ENCODE assay signal across 8 cellular contexts in genomic region chr6:30721198-30722024, GRCh38. TPM values are rescaled to one million over a fixed set of nuclear protein-coding genes. Genes with fewer than 3 reads are reported as not detected.
DNase-seq lines count a peak whose midpoint lies in the region; ATAC-seq and TF ChIP-seq lines count a peak whose summit lies in the region.

No MANE protein-coding gene starts in this region.

- CTCF ChIA-PET in AG04450 (lab: Charles Lee) = interaction anchor here (0.6 to 5.0 kb wide), 17 partner anchors 10 to 1533 kb away, joined by 3 to 105 read pairs (median 5); partner anchors contain the start of genes DHX16 and VARS2

- peaks cover 82% of the 10 kb centered on the region for H3K36me3 Mint-ChIP-seq in activated T-helper 17 cell treated with anti-CD3 and anti-CD28 coated beads, Interleukin-2, amount 50 U/mL, for 72 hours (ENCODE audit: low read depth)
- H3K36me3 Mint-ChIP-seq in natural killer cell = peaks cover 14% of the 10 kb centered on the region
- peaks cover 44 to 67% of the 10 kb centered on the region in 2 donors for H3K36me3 Mint-ChIP-seq in stimulated activated naive B cell treated with anti-CD40 and anti-IgM and Interleukin-4, amounts not matched to agents 10 μg/mL and 1 μg/mL and 100 μg/mL, for 72 hours

- POLR2A ChIA-PET in AG04450 (lab: Yijun Ruan, JAX) = interaction anchor here (0.7 to 4.9 kb wide), 12 partner anchors 9 to 107 kb away, joined by 3 to 43 read pairs (median 4); partner anchors contain the start of genes DHX16, IER3 and NRM

- H3K27ac Mint-ChIP-seq in activated T-helper 17 cell treated with anti-CD3 and anti-CD28 coated beads, Interleukin-2, amount 50 U/mL, for 72 hours = peak overlapping the region; percentile 96
- peak overlapping the region; percentile 96 to 100 for H3K27ac Mint-ChIP-seq in natural killer cell
- peak overlapping the region; percentile 93 for H3K27ac Mint-ChIP-seq in stimulated activated naive B cell treated with anti-CD40 and anti-IgM and Interleukin-4, amounts not matched to agents 10 μg/mL and 1 μg/mL and 100 μg/mL, for 72 hours

- peaks cover 41% of the 10 kb centered on the region for H3K4me1 Mint-ChIP-seq in activated T-helper 17 cell treated with anti-CD3 and anti-CD28 coated beads, Interleukin-2, amount 50 U/mL, for 72 hours
- peaks cover 64 to 66% of the 10 kb centered on the region in 2 donors for H3K4me1 Mint-ChIP-seq in natural killer cell
- H3K4me1 Mint-ChIP-seq in stimulated activated naive B cell treated with anti-CD40 and anti-IgM and Interleukin-4, amounts not matched to agents 10 μg/mL and 1 μg/mL and 100 μg/mL, for 72 hours = peaks cover 36 to 60% of the 10 kb centered on the region in 2 donors

- peak overlapping the region; percentile 94 for H3K27ac ChIP-seq in AG04450 (ENCODE audit: low read depth, low read length)

- TF ChIP-seq CTCF in AG04450 (IDR thresholded peaks at IDR 0.05; ENCODE audit: low read depth, low read length) (0 out of 2 replicates have a peak, but pooled peaks have one; percentile 25), LNCaP clone FGC (IDR thresholded peaks at IDR 0.05; ENCODE audit: control insufficient read depth, extremely low read depth, insufficient read depth) (peak; percentile 35; the same call in 1 of the 2 replicates), fibroblast of mammary gland (conservative IDR thresholded peaks at IDR 0.05; ENCODE audit: control insufficient read depth, insufficient read depth, low read depth, low read length) (no peak), natural killer cell (IDR thresholded peaks at IDR 0.05) (no peak)

- intact Hi-C loops in natural killer cell (cut with micrococcal nuclease) = loop anchor here (1.0 to 2.0 kb wide), 4 partner anchors 42 to 239 kb away; partner anchors contain the start of genes C6orf136 and HLA-E

- H3K4me3 ChIP-seq in AG04450 (ENCODE audit: low read depth, low read length) (peak overlapping the region; percentile 85), LNCaP clone FGC (ENCODE audit: low read depth, low read length) (peak overlapping the region; percentile 97), fibroblast of mammary gland (ENCODE audit: control insufficient read depth, low read depth, low read length) (peak overlapping the region; percentile 100)

- H3K27me3 Mint-ChIP-seq in activated T-helper 17 cell treated with anti-CD3 and anti-CD28 coated beads, Interleukin-2, amount 50 U/mL, for 72 hours = no peaks in the 10 kb centered on the region
- H3K27me3 Mint-ChIP-seq in natural killer cell (ENCODE audit: low read depth in 2 of 2) = no peaks in the 10 kb centered on the region
- no peaks in the 10 kb centered on the region for H3K27me3 Mint-ChIP-seq in stimulated activated naive B cell treated with anti-CD40 and anti-IgM and Interleukin-4, amounts not matched to agents 10 μg/mL and 1 μg/mL and 100 μg/mL, for 72 hours

- ATAC-seq in GM19035 (IDR thresholded peaks at IDR 0.05; ENCODE audit: unreplicated experiment) (peak; percentile 22), natural killer cell (peak; percentile 49 to 76 (median 53))
- peak; percentile 30 for ATAC-seq in activated T-helper 17 cell treated with anti-CD3 and anti-CD28 coated beads, Interleukin-2, amount 50 U/mL, for 72 hours (replicated peaks)
- peak; percentile 28 to 50 for ATAC-seq in stimulated activated naive B cell treated with anti-CD40 and anti-IgM and Interleukin-4, amounts not matched to agents 10 μg/mL and 1 μg/mL and 100 μg/mL, for 72 hours (replicated peaks)

- no peaks in the 10 kb centered on the region for H3K9me3 Mint-ChIP-seq in activated T-helper 17 cell treated with anti-CD3 and anti-CD28 coated beads, Interleukin-2, amount 50 U/mL, for 72 hours
- H3K9me3 Mint-ChIP-seq in natural killer cell = no peaks in the 10 kb centered on the region
- H3K9me3 Mint-ChIP-seq in stimulated activated naive B cell treated with anti-CD40 and anti-IgM and Interleukin-4, amounts not matched to agents 10 μg/mL and 1 μg/mL and 100 μg/mL, for 72 hours = no peaks in the 10 kb centered on the region

- no peaks in the 10 kb centered on the region for H3K27me3 ChIP-seq in AG04450 (ENCODE audit: control insufficient read depth, insufficient read depth, low read length)

- DNase-seq in AG04450 (ENCODE audit: low read depth, low spot score) (peak; percentile 78), LNCaP clone FGC (ENCODE audit: low read depth) (no peak), RPMI8226 (peak; percentile 97), fibroblast of mammary gland (ENCODE audit: low read depth) (peak; percentile 83), natural killer cell (peak; percentile 95)
- peak; percentile 89 for DNase-seq in stimulated activated naive B cell treated with anti-CD40 and anti-IgM and Interleukin-4, amounts not matched to agents 10 μg/mL and 1 μg/mL and 100 μg/mL, for 72 hours

- no peaks in the 10 kb centered on the region for H3K9me3 ChIP-seq in AG04450 (ENCODE audit: control insufficient read depth, insufficient read depth, low read length)

- H3K4me3 Mint-ChIP-seq in activated T-helper 17 cell treated with anti-CD3 and anti-CD28 coated beads, Interleukin-2, amount 50 U/mL, for 72 hours = peak overlapping the region; percentile 99
- H3K4me3 Mint-ChIP-seq in natural killer cell = peak overlapping the region; percentile 92
- peak overlapping the region; percentile 86 to 95 for H3K4me3 Mint-ChIP-seq in stimulated activated naive B cell treated with anti-CD40 and anti-IgM and Interleukin-4, amounts not matched to agents 10 μg/mL and 1 μg/mL and 100 μg/mL, for 72 hours

RNA-seq across cellular contexts. Expression of gene TUBB, which starts 1.3 kb away (rescaled TPM):
- polyA plus RNA-seq in AG04450 (2011; rRNA removed) = 1,457 and 1,715 TPM in 2 replicates
- 1,694 and 2,026 TPM in 2 replicates for polyA minus RNA-seq in AG04450 (2011; rRNA and poly(A)+ RNA removed)
- 1,000 to 10,000 TPM; 1,139 to 1,437 TPM for total RNA-seq in activated T-helper 17 cell treated with anti-CD3 and anti-CD28 coated beads, Interleukin-2, amount 50 U/mL, for 72 hours
- total RNA-seq in natural killer cell = 100 to 1,000 TPM; 121 to 168 (median 127) TPM

RNA-seq across cellular contexts. Expression of gene MDC1, which starts 4.3 kb away (rescaled TPM):
- 4.1 and 6.8 TPM in 2 replicates for polyA plus RNA-seq in AG04450 (2011; rRNA removed)
- polyA minus RNA-seq in AG04450 (2011; rRNA and poly(A)+ RNA removed) = 9.0 and 9.5 TPM in 2 replicates
- 10 to 100 TPM; 57.4 to 82.1 TPM for total RNA-seq in activated T-helper 17 cell treated with anti-CD3 and anti-CD28 coated beads, Interleukin-2, amount 50 U/mL, for 72 hours
- total RNA-seq in natural killer cell = 10 to 100 TPM; 61.2 to 77.0 (median 64.5) TPM

RNA-seq across cellular contexts. Expression of gene FLOT1, which starts 21.1 kb away (rescaled TPM):
- 155 and 156 TPM in 2 replicates for polyA plus RNA-seq in AG04450 (2011; rRNA removed)
- 96.0 and 99.8 TPM in 2 replicates for polyA minus RNA-seq in AG04450 (2011; rRNA and poly(A)+ RNA removed)
- 100 to 1,000 TPM; 152 to 161 TPM for total RNA-seq in activated T-helper 17 cell treated with anti-CD3 and anti-CD28 coated beads, Interleukin-2, amount 50 U/mL, for 72 hours
- total RNA-seq in natural killer cell = 100 to 1,000 TPM in 1 of 3 donors, 10 to 100 TPM in 2; 73.1 to 113 (median 94.2) TPM

RNA-seq across cellular contexts. Expression of gene IER3, which starts 22.9 kb away (rescaled TPM):
- polyA plus RNA-seq in AG04450 (2011; rRNA removed) = 85.2 and 98.7 TPM in 2 replicates
- 59.6 and 80.4 TPM in 2 replicates for polyA minus RNA-seq in AG04450 (2011; rRNA and poly(A)+ RNA removed)
- 100 to 1,000 TPM in 1 of 2 donors, 10 to 100 TPM in 1; 55.6 to 617 TPM for total RNA-seq in activated T-helper 17 cell treated with anti-CD3 and anti-CD28 coated beads, Interleukin-2, amount 50 U/mL, for 72 hours
- total RNA-seq in natural killer cell = 100 to 1,000 TPM in 1 of 3 donors, 10 to 100 TPM in 2; 39.7 to 105 (median 66.5) TPM

RNA-seq across cellular contexts. Expression of gene NRM, which starts 30.6 kb away (rescaled TPM):
- 14.6 and 17.4 TPM in 2 replicates for polyA plus RNA-seq in AG04450 (2011; rRNA removed)
- 11.0 and 15.0 TPM in 2 replicates for polyA minus RNA-seq in AG04450 (2011; rRNA and poly(A)+ RNA removed)
- 10 to 100 TPM; 26.0 to 36.9 TPM for total RNA-seq in activated T-helper 17 cell treated with anti-CD3 and anti-CD28 coated beads, Interleukin-2, amount 50 U/mL, for 72 hours
- total RNA-seq in natural killer cell = 1 to 10 TPM; 7.4 to 8.9 (median 8.7) TPM

Comparison
In these comparisons a context has a peak if more than half of its experiments do, and no peak if none do; other contexts are left out.
1. CTCF ChIP-seq: peak in AG04450 (single experiment) and LNCaP clone FGC (single experiment); none in fibroblast of mammary gland (single experiment) and natural killer cell (single experiment).
2. RNA of gene TUBB, which starts 1.3 kb away (total RNA-seq): 1,139 to 1,437 TPM in activated T-helper 17 cell treated with anti-CD3 and anti-CD28 coated beads, Interleukin-2, amount 50 U/mL, for 72 hours; 121 to 168 TPM in natural killer cell; every median in the first group is over 4 times any median in the second.
3. Peak in every context shown above with its lines, with median percentiles within 50 percentile points of each other: H3K4me3 ChIP-seq, ATAC-seq, H3K27ac Mint-ChIP-seq and H3K4me3 Mint-ChIP-seq.